8 cellular contexts compared by ENCODE assay signal in the genomic region with DNA sequence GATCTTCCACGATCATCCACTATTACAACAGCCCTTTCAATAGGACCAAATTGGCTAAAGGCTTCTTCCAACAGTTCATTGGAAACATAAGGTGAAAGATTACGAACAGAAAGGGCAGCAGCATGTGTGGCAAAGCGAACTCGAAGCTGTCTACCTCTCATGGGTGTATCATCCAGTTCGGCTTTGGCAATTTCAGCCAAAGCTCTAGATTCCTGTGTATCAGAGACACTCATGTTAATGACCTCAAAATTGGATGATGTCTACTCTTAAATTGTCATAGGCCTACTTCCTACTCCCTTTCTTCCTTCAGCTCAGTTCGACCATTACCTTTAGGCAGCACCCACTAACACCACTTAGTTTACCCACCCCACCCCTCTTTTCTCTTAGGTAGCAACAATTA. TPM values are rescaled to one million over a fixed set of nuclear protein-coding genes. Genes with fewer than 3 reads are reported as not detected.
A peak's percentile ranks its signal among the peaks of the same experiment; 100 is the strongest.
DNase-seq lines count a peak whose midpoint lies in the region; ATAC-seq and TF ChIP-seq lines count a peak whose summit lies in the region.

No MANE protein-coding gene starts in this region.

- no peaks in the 10 kb centered on the region for H3K27me3 Mint-ChIP-seq in activated CD4-positive, alpha-beta T cell treated with anti-CD3 and anti-CD28 coated beads for 36 hours
- H3K27me3 Mint-ChIP-seq in immature natural killer cell (ENCODE audit: low read depth in 3 of 3), result peaks cover 10 to 29% (median 25%) of the 10 kb centered on the region in 3 donors

- no peaks in the 10 kb centered on the region for H3K9me3 ChIP-seq in suprapubic skin

- no peaks in the 10 kb centered on the region for H3K27me3 ChIP-seq in suprapubic skin

- POLR2A ChIA-PET in activated CD4-positive, alpha-beta T cell treated with anti-CD3 and anti-CD28 coated beads for 36 hours (lab: Charles Lee), result interaction anchor here (0.6 to 2.3 kb wide), 3 partner anchors 10 to 331 kb away, joined by 5 to 23 read pairs (median 8); a partner anchor contains a TSS

- TF ChIP-seq CTCF in suprapubic skin (IDR thresholded peaks at IDR 0.05), result no peak

- TF ChIP-seq POLR2A in suprapubic skin (IDR thresholded peaks at IDR 0.05), result no peak

- ATAC-seq in activated CD4-positive, alpha-beta T cell treated with anti-CD3 and anti-CD28 coated beads for 36 hours, result no peak
- no peak for ATAC-seq in activated naive CD4-positive, alpha-beta T cell treated with anti-CD3 and anti-CD28 coated beads, Interleukin-2, amount 50 U/mL, for 72 hours
- no peak for ATAC-seq in HG03378 (IDR thresholded peaks at IDR 0.05; ENCODE audit: unreplicated experiment)

- WGBS in suprapubic skin, result 4% methylated on average over 6 of the region's 6 CpGs

- H3K4me1 Mint-ChIP-seq in activated CD4-positive, alpha-beta T cell treated with anti-CD3 and anti-CD28 coated beads for 36 hours, result peaks cover 55% of the 10 kb centered on the region
- peaks cover 64 to 72% of the 10 kb centered on the region in 2 donors for H3K4me1 Mint-ChIP-seq in immature natural killer cell

- intact Hi-C loops in activated CD4-positive, alpha-beta T cell treated with anti-CD3 and anti-CD28 coated beads for 36 hours (cut with DNase I, micrococcal nuclease), result loop anchor here (5.0 to 10.0 kb wide), 5 partner anchors 333 to 1264 kb away; a partner anchor contains a TSS

- H3K36me3 Mint-ChIP-seq in activated CD4-positive, alpha-beta T cell treated with anti-CD3 and anti-CD28 coated beads for 36 hours (ENCODE audit: low read depth), result peaks cover 63% of the 10 kb centered on the region
- peaks cover 61 to 63% of the 10 kb centered on the region in 2 donors for H3K36me3 Mint-ChIP-seq in activated naive CD4-positive, alpha-beta T cell treated with anti-CD3 and anti-CD28 coated beads, Interleukin-2, amount 50 U/mL, for 72 hours
- H3K36me3 Mint-ChIP-seq in immature natural killer cell, result peaks cover 29 to 57% (median 50%) of the 10 kb centered on the region in 3 donors

- H3K27ac ChIP-seq in suprapubic skin, result no peak overlapping the region

- DNase-seq in activated CD4-positive, alpha-beta T cell treated with anti-CD3 and anti-CD28 coated beads for 36 hours, result no peak
- no peak for DNase-seq in activated CD4-positive, alpha-beta T cell treated with anti-CD3 and anti-CD28 coated beads for 4 hours
- no peak for DNase-seq in activated naive CD4-positive, alpha-beta T cell treated with anti-CD3 and anti-CD28 coated beads, Interleukin-2, amount 50 U/mL, for 72 hours (ENCODE audit: low spot score in 2 of 2)
- DNase-seq in immature natural killer cell (no peak), suprapubic skin (ENCODE audit: low spot score in 2 of 2) (no peak), NCI-H1930 (lab: John Stamatoyannopoulos, UW) (no peak), 8988T (no peak)

- TF ChIP-seq EP300 in suprapubic skin (IDR thresholded peaks at IDR 0.05), result no peak

- peak overlapping the region; percentile 91 for H3K4me3 ChIP-seq in suprapubic skin

- H3K9me3 Mint-ChIP-seq in activated CD4-positive, alpha-beta T cell treated with anti-CD3 and anti-CD28 coated beads for 36 hours (ENCODE audit: low read depth), result no peaks in the 10 kb centered on the region
- H3K9me3 Mint-ChIP-seq in activated naive CD4-positive, alpha-beta T cell treated with anti-CD3 and anti-CD28 coated beads, Interleukin-2, amount 50 U/mL, for 72 hours, result no peaks in the 10 kb centered on the region
- H3K9me3 Mint-ChIP-seq in immature natural killer cell, result no peaks in the 10 kb centered on the region

- H3K36me3 ChIP-seq in suprapubic skin, result peaks cover 53% of the 10 kb centered on the region

- H3K4me3 Mint-ChIP-seq in activated CD4-positive, alpha-beta T cell treated with anti-CD3 and anti-CD28 coated beads for 36 hours, result peak overlapping the region; percentile 90
- peak overlapping the region; percentile 89 to 96 (median 95) for H3K4me3 Mint-ChIP-seq in immature natural killer cell

- CTCF ChIA-PET in activated CD4-positive, alpha-beta T cell treated with anti-CD3 and anti-CD28 coated beads for 36 hours (lab: Charles Lee), result interaction anchor here (0.5 to 1.4 kb wide), 3 partner anchors 11 to 482 kb away, joined by 3 to 4 read pairs (median 3); no protein-coding TSS in a partner anchor

- peak overlapping the region; percentile 90 for H3K27ac Mint-ChIP-seq in activated CD4-positive, alpha-beta T cell treated with anti-CD3 and anti-CD28 coated beads for 36 hours
- H3K27ac Mint-ChIP-seq in activated naive CD4-positive, alpha-beta T cell treated with anti-CD3 and anti-CD28 coated beads, Interleukin-2, amount 50 U/mL, for 72 hours, result peak overlapping the region; percentile 98 to 99
- peak overlapping the region; percentile 90 to 97 (median 93) for H3K27ac Mint-ChIP-seq in immature natural killer cell

- H3K4me1 ChIP-seq in suprapubic skin, result peaks cover 63% of the 10 kb centered on the region

RNA-seq across cellular contexts. Expression of a gene that starts 2.2 kb away (rescaled TPM):
- 100 to 1,000 TPM; 350 to 389 TPM for total RNA-seq in activated CD4-positive, alpha-beta T cell treated with anti-CD3 and anti-CD28 coated beads for 36 hours
- 100 to 1,000 TPM; 191 to 344 TPM for total RNA-seq in activated naive CD4-positive, alpha-beta T cell treated with anti-CD3 and anti-CD28 coated beads, Interleukin-2, amount 50 U/mL, for 72 hours
- polyA plus RNA-seq in immature natural killer cell, result 100 to 1,000 TPM in 1 of 3 donors, 10 to 100 TPM in 2; 35.4 to 155 (median 82.1) TPM
- 100 to 1,000 TPM; 136 to 365 (median 191) TPM for total RNA-seq in suprapubic skin
